In genomic region chr3:51537631-51538030, GRCh38 we compare ENCODE assay signal across 8 cellular contexts. TPM values are rescaled to one million over a fixed set of nuclear protein-coding genes. Genes with fewer than 3 reads are reported as not detected.
A peak's percentile ranks its signal among the peaks of the same experiment; 100 is the strongest.
DNase-seq lines count a peak whose midpoint lies in the region; ATAC-seq and TF ChIP-seq lines count a peak whose summit lies in the region.
"Not testable (repeated sequence)": the region's sequence is repeated elsewhere in the genome, so short reads cannot be mapped to it uniquely, and the experiment has no call there.

No MANE protein-coding gene starts in this region.

- H3K27me3 Mint-ChIP-seq in activated naive CD8-positive, alpha-beta T cell; nephron (ENCODE audit: low read depth); stimulated activated naive CD8-positive, alpha-beta T cell treated with anti-CD3 and anti-CD28 coated beads, Interleukin-15, Interleukin-2, amounts not matched to agents 100 ng/mL and 50 ng/mL, for 24 hours: not testable (repeated sequence)

- H3K79me2 ChIP-seq in ACC112 (ENCODE audit: control insufficient read depth, insufficient read depth, low read length, unreplicated experiment) (peaks cover 40% of the 10 kb centered on the region), HCT116 (ENCODE audit: insufficient read depth, low read length) (peaks cover 44% of the 10 kb centered on the region)

- TF ChIP-seq RAD21 in HCT116 (IDR thresholded peaks at IDR 0.05; ENCODE audit: low read depth): not testable (repeated sequence)

- BruUV-seq in HCT116 (replicated peaks; lab: Mats Ljungman, UMichigan): not testable (repeated sequence)

- peak overlapping the region; percentile 79 for H3K4me3 ChIP-seq in ACC112 (ENCODE audit: low read depth, low read length)
- H3K4me3 ChIP-seq in HCT116 (replicated peaks in 1 of 2; ENCODE audit: low read depth in 1 of 2, low read length in 2 of 2): peak overlapping the region; percentile 85 to 93
- peak overlapping the region; percentile 86 for H3K4me3 ChIP-seq in SK-N-MC
- peak overlapping the region; percentile 82 for H3K4me3 ChIP-seq in effector memory CD4-positive, alpha-beta T cell (ENCODE audit: insufficient read depth, low read depth, low read length, poor library complexity, severe bottlenecking)
- H3K4me3 ChIP-seq in iPS-11a (ENCODE audit: low read depth, low read length): peak overlapping the region; percentile 76

- H3K9me2 ChIP-seq in HCT116 (ENCODE audit: insufficient read depth): not testable (repeated sequence)

- not testable (repeated sequence) for H3K36me3 Mint-ChIP-seq in activated naive CD8-positive, alpha-beta T cell; nephron (ENCODE audit: low read depth)
- H3K36me3 Mint-ChIP-seq in stimulated activated naive CD8-positive, alpha-beta T cell treated with anti-CD3 and anti-CD28 coated beads, Interleukin-15, Interleukin-2, amounts not matched to agents 100 ng/mL and 50 ng/mL, for 24 hours (ENCODE audit: low read depth): peaks cover 10% of the 10 kb centered on the region

- RAD21 ChIA-PET in HCT116 (lab: Charles Lee; ENCODE audit: low non-redundant PET in 1 of 2, low total read pairs in 2 of 2, uncharacterized antibody in 2 of 2, unreplicated experiment in 2 of 2): not testable (repeated sequence)

- H3K4me1 Mint-ChIP-seq in activated naive CD8-positive, alpha-beta T cell (ENCODE audit: low read depth): peaks cover 38% of the 10 kb centered on the region
- H3K4me1 Mint-ChIP-seq in nephron: peaks cover 14% of the 10 kb centered on the region
- H3K4me1 Mint-ChIP-seq in stimulated activated naive CD8-positive, alpha-beta T cell treated with anti-CD3 and anti-CD28 coated beads, Interleukin-15, Interleukin-2, amounts not matched to agents 100 ng/mL and 50 ng/mL, for 24 hours (ENCODE audit: low read depth): peaks cover 37% of the 10 kb centered on the region

- not testable (repeated sequence) for H3K27ac ChIP-seq in ACC112 (ENCODE audit: low read depth, low read length); SK-N-MC; effector memory CD4-positive, alpha-beta T cell (ENCODE audit: insufficient read depth, low read length, poor library complexity, severe bottlenecking)
- peak overlapping the region; percentile 80 for H3K27ac ChIP-seq in HCT116 (ENCODE audit: low read depth, low read length)

- POLR2A ChIA-PET in HCT116 (lab: Charles Lee): interaction anchor here (0.7 kb wide), 1 partner anchor 38 kb away, joined by 3 read pairs; no protein-coding TSS in a partner anchor

- not testable (repeated sequence) for DNase-seq in HCT116 (ENCODE audit: low read depth, low spot score); SK-N-MC (ENCODE audit: low read depth, low spot score); effector memory CD4-positive, alpha-beta T cell

- peak overlapping the region; percentile 96 for H3K27ac Mint-ChIP-seq in activated naive CD8-positive, alpha-beta T cell
- peak overlapping the region; percentile 94 to 97 (median 96) for H3K27ac Mint-ChIP-seq in nephron
- H3K27ac Mint-ChIP-seq in stimulated activated naive CD8-positive, alpha-beta T cell treated with anti-CD3 and anti-CD28 coated beads, Interleukin-15, Interleukin-2, amounts not matched to agents 100 ng/mL and 50 ng/mL, for 24 hours: peak overlapping the region; percentile 97

- H3K9me3 ChIP-seq in HCT116 (ENCODE audit: control insufficient read depth in 1 of 2, insufficient read depth in 1 of 2, low read depth in 1 of 2, low read length in 2 of 2); SK-N-MC (ENCODE audit: low read depth, low read length); effector memory CD4-positive, alpha-beta T cell (ENCODE audit: control insufficient read depth, low read length): not testable (repeated sequence)

- TF ChIP-seq CTCF in HCT116 (IDR thresholded peaks at IDR 0.05 in 2 of 3, conservative IDR thresholded peaks at IDR 0.05 in 1 of 3; ENCODE audit: borderline replicate concordance in 1 of 3, insufficient read depth in 1 of 3, low read depth in 2 of 3, low read length in 2 of 3); nephron (IDR thresholded peaks at IDR 0.05; ENCODE audit: unreplicated experiment in 3 of 3): not testable (repeated sequence)

- CTCF ChIA-PET in HCT116 (lab: Charles Lee): interaction anchor here (1.0 kb wide), 1 partner anchor 38 kb away, joined by 3 read pairs; the partner anchor contains the start of gene DCAF1

- ATAC-seq in HCT116: not testable (repeated sequence)

- H3K27me3 ChIP-seq in ACC112 (ENCODE audit: insufficient read depth, low read length); HCT116 (ENCODE audit: insufficient read depth, low read length); effector memory CD4-positive, alpha-beta T cell (replicated peaks; ENCODE audit: control insufficient read depth, insufficient read depth, low read length, poor library complexity, severe bottlenecking): not testable (repeated sequence)

- H2AFZ ChIP-seq in ACC112 (ENCODE audit: low read length, unreplicated experiment) (peak overlapping the region; percentile 98), HCT116 (ENCODE audit: low read depth, low read length, poor library complexity, severe bottlenecking) (peak overlapping the region; percentile 92)

- H4K20me1 ChIP-seq in HCT116 (ENCODE audit: insufficient read depth): not testable (repeated sequence)

- not testable (repeated sequence) for H3K36me3 ChIP-seq in ACC112 (ENCODE audit: insufficient read depth, low read length); HCT116 (ENCODE audit: control insufficient read depth in 1 of 2, insufficient read depth in 2 of 2, low read length in 2 of 2); SK-N-MC (ENCODE audit: insufficient read depth, low read length); effector memory CD4-positive, alpha-beta T cell (ENCODE audit: control insufficient read depth, insufficient read depth, low read length)

- H3K4me1 ChIP-seq in ACC112 (ENCODE audit: control insufficient read depth, insufficient read depth, low read length, unreplicated experiment): peaks cover 11% of the 10 kb centered on the region
- peaks cover 0 to 24% of the 10 kb centered on the region in 2 experiments; a peak in 3 of 4 replicates for H3K4me1 ChIP-seq in HCT116 (ENCODE audit: control insufficient read depth in 1 of 2, insufficient read depth in 2 of 2, low read length in 2 of 2)
- not testable (repeated sequence) for H3K4me1 ChIP-seq in effector memory CD4-positive, alpha-beta T cell (ENCODE audit: control insufficient read depth, insufficient read depth, low read length, poor library complexity, severe bottlenecking)

- intact Hi-C loops in HCT116 (cut with micrococcal nuclease): not testable (repeated sequence)

- peak overlapping the region; percentile 82 for H3K4me2 ChIP-seq in HCT116 (ENCODE audit: low read length)

- H3K9ac ChIP-seq in HCT116 (ENCODE audit: low read length): peak overlapping the region; percentile 96
- peak overlapping the region; percentile 76 for H3K9ac ChIP-seq in SK-N-MC (ENCODE audit: insufficient read length)

- not testable (repeated sequence) for TF ChIP-seq POLR2A in HCT116 (IDR thresholded peaks at IDR 0.05; ENCODE audit: borderline replicate concordance, extremely low read depth, insufficient read depth, insufficient read length)

- not testable (repeated sequence) for H3K9me3 Mint-ChIP-seq in activated naive CD8-positive, alpha-beta T cell (ENCODE audit: low read depth); nephron; stimulated activated naive CD8-positive, alpha-beta T cell treated with anti-CD3 and anti-CD28 coated beads, Interleukin-15, Interleukin-2, amounts not matched to agents 100 ng/mL and 50 ng/mL, for 24 hours

- peak overlapping the region; percentile 95 for H3K4me3 Mint-ChIP-seq in activated naive CD8-positive, alpha-beta T cell
- H3K4me3 Mint-ChIP-seq in nephron: peak overlapping the region; percentile 91 to 97 (median 96)
- H3K4me3 Mint-ChIP-seq in stimulated activated naive CD8-positive, alpha-beta T cell treated with anti-CD3 and anti-CD28 coated beads, Interleukin-15, Interleukin-2, amounts not matched to agents 100 ng/mL and 50 ng/mL, for 24 hours: peak overlapping the region; percentile 92

RNA-seq across cellular contexts. Expression of gene RAD54L2, which starts 0.9 kb away (rescaled TPM):
- 20.2 TPM for total RNA-seq in HCT116 (2021; ENCODE audit: unreplicated experiment)
- polyA plus RNA-seq in HCT116 (2012): 6.2 and 6.3 TPM in 2 replicates

RNA-seq across cellular contexts. Expression of gene DCAF1, which starts 37.8 kb away (rescaled TPM):
- total RNA-seq in HCT116 (2021; ENCODE audit: unreplicated experiment): 38.3 TPM
- polyA plus RNA-seq in HCT116 (2012): 23.9 and 26.4 TPM in 2 replicates
